ENCODE assay signal across 17 cellular contexts in the genomic region with DNA sequence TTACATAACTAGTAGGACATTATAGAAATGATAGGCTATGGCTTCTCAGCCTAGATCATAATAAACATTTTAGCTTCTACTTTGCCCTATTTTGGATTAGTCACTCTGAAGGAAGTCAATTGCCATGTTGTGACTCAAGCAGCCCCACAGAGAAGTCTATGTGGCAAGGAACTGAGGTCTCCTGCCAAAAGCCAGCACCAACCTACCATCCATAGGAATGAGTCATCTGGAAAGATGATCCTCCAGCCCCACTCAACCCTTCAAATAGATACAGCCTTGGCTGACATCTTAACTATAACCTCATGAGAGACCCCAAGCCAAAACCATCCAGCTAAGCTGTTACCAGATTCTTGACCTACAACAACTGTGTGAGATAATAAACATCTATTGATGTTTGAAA.
DNase-seq lines count a peak whose midpoint lies in the region; ATAC-seq, FAIRE-seq and TF ChIP-seq lines count a peak whose summit lies in the region.
"Had no signal": no experiment of that assay in that cellular context is flagged by ENCODE, and none has a peak within 500 bp of the region (broad histone marks: within the 10 kb centered on the region; RNA-seq: fewer than 3 reads in every experiment).

No MANE protein-coding gene starts in this region.

- H3K27me3 Mint-ChIP-seq in mesothelial cell of epicardium (ENCODE audit: low read depth), result peaks cover 11% of the 10 kb centered on the region
- H3K27me3 Mint-ChIP-seq: activated CD4-positive, alpha-beta memory T cell treated with anti-CD3 and anti-CD28 coated beads, Interleukin-2, amount 10 ng/mL, durations not matched to agents 7 days and 5 days had no signal

- no peaks in the 10 kb centered on the region for H3K36me3 Mint-ChIP-seq in mesothelial cell of epicardium

- DNase-seq in DMS53 treated with DMSO at 0.1 percent for 48 hours (lab: John Stamatoyannopoulos, UW; ENCODE audit: unreplicated experiment) (peak; percentile 31), NCI-H69 (lab: John Stamatoyannopoulos, UW) (peak; percentile 10), bronchial epithelial cell (ENCODE audit: low read depth) (peak; percentile 91), non-pigmented ciliary epithelial cell (ENCODE audit: low read depth) (peak; percentile 37), mesothelial cell of epicardium (ENCODE audit: low spot score in 2 of 2, unreplicated experiment in 2 of 2) (no peak), SW480 (ENCODE audit: low spot score) (no peak), NCI-H1048 (lab: John Stamatoyannopoulos, UW) (no peak)
- DNase-seq: activated CD4-positive, alpha-beta memory T cell treated with anti-CD3 and anti-CD28 coated beads, Interleukin-2, amount 10 ng/mL, durations not matched to agents 7 days and 5 days; activated naive CD4-positive, alpha-beta T cell treated with Interleukin-2 at 50 U/mL for 16 hours; Caco-2; hippocampal formation; NCI-H1436; psoas muscle had no signal

- H3K9me3 Mint-ChIP-seq in mesothelial cell of epicardium, result peaks cover 3% of the 10 kb centered on the region
- H3K9me3 Mint-ChIP-seq: activated CD4-positive, alpha-beta memory T cell treated with anti-CD3 and anti-CD28 coated beads, Interleukin-2, amount 10 ng/mL, durations not matched to agents 7 days and 5 days; GM23338; stimulated activated naive CD8-positive, alpha-beta T cell treated with anti-CD3 and anti-CD28 coated beads, Interleukin-15, Interleukin-2, amounts not matched to agents 100 ng/mL and 50 ng/mL, for 24 hours; T-helper 1 cell treated with Interleukin-12 subunit alpha and Interleukin-12 subunit beta and Interleukin-4 antibody, amounts not matched to agents 30 μg/mL and 1 μg/mL, for 36 hours had no signal

- no peak overlapping the region for H3K4me3 ChIP-seq in bronchial epithelial cell (ENCODE audit: low read depth, low read length)
- H3K4me3 ChIP-seq: GM23338, psoas muscle had no signal

- no peak overlapping the region for H3K27ac Mint-ChIP-seq in mesothelial cell of epicardium
- H3K27ac Mint-ChIP-seq: activated CD4-positive, alpha-beta memory T cell treated with anti-CD3 and anti-CD28 coated beads, Interleukin-2, amount 10 ng/mL, durations not matched to agents 7 days and 5 days; GM23338; stimulated activated naive CD8-positive, alpha-beta T cell treated with anti-CD3 and anti-CD28 coated beads, Interleukin-15, Interleukin-2, amounts not matched to agents 100 ng/mL and 50 ng/mL, for 24 hours; T-helper 1 cell treated with Interleukin-12 subunit alpha and Interleukin-12 subunit beta and Interleukin-4 antibody, amounts not matched to agents 30 μg/mL and 1 μg/mL, for 36 hours had no signal

- FAIRE-seq in bronchial epithelial cell (lab: Jason Lieb, UNC), result peak; percentile 40

- H3K4me1 Mint-ChIP-seq in mesothelial cell of epicardium, result no peaks in the 10 kb centered on the region
- H3K4me1 Mint-ChIP-seq: activated CD4-positive, alpha-beta memory T cell treated with anti-CD3 and anti-CD28 coated beads, Interleukin-2, amount 10 ng/mL, durations not matched to agents 7 days and 5 days had no signal

- no peak for TF ChIP-seq CTCF in bronchial epithelial cell (IDR thresholded peaks at IDR 0.05; ENCODE audit: insufficient read depth, low read length, severe bottlenecking)
- TF ChIP-seq CTCF in mesothelial cell of epicardium (IDR thresholded peaks at IDR 0.05; ENCODE audit: unreplicated experiment), result no peak

- no peaks in the 10 kb centered on the region for H3K36me3 ChIP-seq in bronchial epithelial cell (ENCODE audit: control insufficient read depth, insufficient read depth, low read length)

- no peaks in the 10 kb centered on the region for H3K27me3 ChIP-seq in bronchial epithelial cell (ENCODE audit: control insufficient read depth, insufficient read depth, low read length)

- ATAC-seq in GM18868 (IDR thresholded peaks at IDR 0.05; ENCODE audit: unreplicated experiment), result no peak
- ATAC-seq: GM23338 had no signal

- H3K4me3 Mint-ChIP-seq in mesothelial cell of epicardium, result no peak overlapping the region
- H3K4me3 Mint-ChIP-seq: activated CD4-positive, alpha-beta memory T cell treated with anti-CD3 and anti-CD28 coated beads, Interleukin-2, amount 10 ng/mL, durations not matched to agents 7 days and 5 days; GM23338; stimulated activated naive CD8-positive, alpha-beta T cell treated with anti-CD3 and anti-CD28 coated beads, Interleukin-15, Interleukin-2, amounts not matched to agents 100 ng/mL and 50 ng/mL, for 24 hours; T-helper 1 cell treated with Interleukin-12 subunit alpha and Interleukin-12 subunit beta and Interleukin-4 antibody, amounts not matched to agents 30 μg/mL and 1 μg/mL, for 36 hours had no signal

Comparison
In these comparisons a context has a peak if more than half of its experiments do, and no peak if none do; other contexts are left out.
1. DNase-seq: peak in DMS53 treated with DMSO at 0.1 percent for 48 hours (single experiment), NCI-H69 (single experiment), bronchial epithelial cell (single experiment) and non-pigmented ciliary epithelial cell (single experiment); none in mesothelial cell of epicardium (0 of 2), SW480 (single experiment) and NCI-H1048 (single experiment).